Comparison of ENCODE assay signal across 8 cellular contexts in genomic region chr10:67837519-67838314, GRCh38. TPM values are rescaled to one million over a fixed set of nuclear protein-coding genes. Genes with fewer than 3 reads are reported as not detected.
A peak's percentile ranks its signal among the peaks of the same experiment; 100 is the strongest.
DNase-seq lines count a peak whose midpoint lies in the region; ATAC-seq and TF ChIP-seq lines count a peak whose summit lies in the region.

Gene DNAJC12, minus strand, starts transcription at chr10:67838188. Its CDS starts 177 bp downstream, at chr10:67838011.

- H3K27ac ChIP-seq in CD4-positive, CD25-positive, alpha-beta regulatory T cell (ENCODE audit: insufficient read depth, low read length, poor library complexity, severe bottlenecking): no peak within 1 kb of the TSS

- no peaks in the 10 kb centered on the region for H3K4me1 ChIP-seq in CD4-positive, CD25-positive, alpha-beta regulatory T cell (ENCODE audit: control insufficient read depth, insufficient read depth, low read length, poor library complexity, severe bottlenecking)

- peaks cover 0 to 5% of the 10 kb centered on the region in 2 experiments for H3K9me3 ChIP-seq in CD4-positive, CD25-positive, alpha-beta regulatory T cell (ENCODE audit: control insufficient read depth in 2 of 2, low read length in 2 of 2)

- H3K4me3 Mint-ChIP-seq in CD4-positive, CD25-positive, alpha-beta regulatory T cell: no peak within 1 kb of the TSS
- H3K4me3 Mint-ChIP-seq in mesothelial cell of epicardium: peak within 1 kb of the TSS; percentile 74

- peaks cover 3% of the 10 kb centered on the region for H3K36me3 Mint-ChIP-seq in CD4-positive, CD25-positive, alpha-beta regulatory T cell
- no peaks in the 10 kb centered on the region for H3K36me3 Mint-ChIP-seq in mesothelial cell of epicardium

- TF ChIP-seq CTCF in mesothelial cell of epicardium (IDR thresholded peaks at IDR 0.05; ENCODE audit: unreplicated experiment): no peak

- H3K27ac Mint-ChIP-seq in CD4-positive, CD25-positive, alpha-beta regulatory T cell: peak within 1 kb of the TSS in 1 of 3 donors; percentile 66
- H3K27ac Mint-ChIP-seq in mesothelial cell of epicardium: peak within 1 kb of the TSS; percentile 86

- no peaks in the 10 kb centered on the region for H3K27me3 ChIP-seq in CD4-positive, CD25-positive, alpha-beta regulatory T cell (ENCODE audit: control insufficient read depth, insufficient read depth, low read length)

- H3K27me3 Mint-ChIP-seq in CD4-positive, CD25-positive, alpha-beta regulatory T cell: peaks cover 18% of the 10 kb centered on the region
- H3K27me3 Mint-ChIP-seq in mesothelial cell of epicardium (ENCODE audit: low read depth): no peaks in the 10 kb centered on the region

- H3K4me1 Mint-ChIP-seq in CD4-positive, CD25-positive, alpha-beta regulatory T cell: peaks cover 0 to 5% (median under 1%) of the 10 kb centered on the region in 4 donors
- H3K4me1 Mint-ChIP-seq in mesothelial cell of epicardium: peaks cover 14% of the 10 kb centered on the region

- no peaks in the 10 kb centered on the region for H3K36me3 ChIP-seq in CD4-positive, CD25-positive, alpha-beta regulatory T cell (ENCODE audit: control insufficient read depth, insufficient read depth, low read length)

- peak in 2 of 3 donors; percentile 23 to 49 for DNase-seq in CD4-positive, CD25-positive, alpha-beta regulatory T cell
- DNase-seq in KG1 (lab: John Stamatoyannopoulos, UW) (peak; percentile 74), RPMI8226 (peak; percentile 76), dedifferentiated amniotic fluid mesenchymal stem cell (ENCODE audit: extremely low spot score) (peak; percentile 80), mesothelial cell of epicardium (ENCODE audit: low spot score in 2 of 2, unreplicated experiment in 2 of 2) (no peak)
- DNase-seq in stimulated activated CD4-positive, alpha-beta T cell treated with anti-CD3 and anti-CD28 coated beads, Interleukin-12 subunit alpha, Interleukin-12 subunit beta, amount 100 ng/mL, for 4 hours: no peak

- peaks cover 0 to 11% (median 9%) of the 10 kb centered on the region in 7 donors for H3K9me3 Mint-ChIP-seq in CD4-positive, CD25-positive, alpha-beta regulatory T cell
- H3K9me3 Mint-ChIP-seq in mesothelial cell of epicardium: peaks cover 10% of the 10 kb centered on the region

- ATAC-seq in CD4-positive, CD25-positive, alpha-beta regulatory T cell (ENCODE audit: low read depth in 2 of 2): peak; percentile 60 to 81
- ATAC-seq in GM19043 (IDR thresholded peaks at IDR 0.05; ENCODE audit: low read depth, unreplicated experiment) (peak; percentile 66), HG03571 (IDR thresholded peaks at IDR 0.05; ENCODE audit: unreplicated experiment) (no peak)

- no peak within 1 kb of the TSS for H3K4me3 ChIP-seq in CD4-positive, CD25-positive, alpha-beta regulatory T cell (ENCODE audit: low read depth, low read length)

RNA-seq across cellular contexts. Expression of gene DNAJC12, which starts in this region (rescaled TPM):
- total RNA-seq in CD4-positive, CD25-positive, alpha-beta regulatory T cell: not detected
- under 1 TPM in 2 of 4 donors, not detected in 2; 0.43 to 0.61 TPM for polyA plus RNA-seq in CD4-positive, CD25-positive, alpha-beta regulatory T cell
- total RNA-seq in mesothelial cell of epicardium: 8.6 to 9.3 TPM (median 9.2 TPM) in 3 replicates

Comparison
In these comparisons a context has a peak if more than half of its experiments do, and no peak if none do; other contexts are left out.
1. Peak in DNase-seq and ATAC-seq in CD4-positive, CD25-positive, alpha-beta regulatory T cell; RNA of the gene not detected or under 1 TPM.
2. DNase-seq: peak in KG1 (single experiment), RPMI8226 (single experiment) and dedifferentiated amniotic fluid mesenchymal stem cell (single experiment); none in mesothelial cell of epicardium (0 of 2) and stimulated activated CD4-positive, alpha-beta T cell treated with anti-CD3 and anti-CD28 coated beads, Interleukin-12 subunit alpha, Interleukin-12 subunit beta, amount 100 ng/mL, for 4 hours (single experiment).